ENCODE assay signal across 28 cellular contexts in genomic region chr20:34232494-34233087, GRCh38. TPM values are rescaled to one million over a fixed set of nuclear protein-coding genes. Genes with fewer than 3 reads are reported as not detected.
DNase-seq lines count a peak whose midpoint lies in the region; ATAC-seq, FAIRE-seq and TF ChIP-seq lines count a peak whose summit lies in the region.
"Had no signal": no experiment of that assay in that cellular context is flagged by ENCODE, and none has a peak within 500 bp of the region (broad histone marks: within the 10 kb centered on the region; RNA-seq: fewer than 3 reads in every experiment).

No MANE protein-coding gene starts in this region.

- CTCF ChIA-PET in mammary epithelial cell (lab: Charles Lee; ENCODE audit: low non-redundant PET) (no interaction called here), A549 (lab: Yijun Ruan, JAX) (interaction anchor here (1.1 to 2.0 kb wide), 3 partner anchors 13 to 56 kb away, joined by 3 to 6 read pairs (median 3); no protein-coding TSS in a partner anchor)

- dilution Hi-C loops in mammary epithelial cell (cut with HindIII; ENCODE audit: low sequenced_read_pairs), result no loop called here

- H3K9me3 ChIP-seq in mammary epithelial cell (replicated peaks; ENCODE audit: insufficient read depth, low read length) (no peaks in the 10 kb centered on the region), A549 (peaks cover 9% of the 10 kb centered on the region; the same call in 1 of the 3 replicates), RWPE2 (ENCODE audit: severe bottlenecking) (peaks cover 8% of the 10 kb centered on the region), prostate gland (no peaks in the 10 kb centered on the region)
- H3K9me3 ChIP-seq: BE2C had no signal

- TF ChIP-seq CTCF in mammary epithelial cell (conservative IDR thresholded peaks at IDR 0.05 in 1 of 2, IDR thresholded peaks at IDR 0.05 in 1 of 2; ENCODE audit: extremely low read depth in 1 of 2, insufficient read depth in 1 of 2, low read depth in 1 of 2, low read length in 2 of 2), result no peak
- no peak for TF ChIP-seq CTCF in A549 (IDR thresholded peaks at IDR 0.05)
- no peak for TF ChIP-seq CTCF in RWPE2 (IDR thresholded peaks at IDR 0.05; ENCODE audit: poor library complexity, severe bottlenecking)
- TF ChIP-seq CTCF in prostate gland (IDR thresholded peaks at IDR 0.05), result no peak

- DNase-seq in T47D (ENCODE audit: low read depth in 1 of 2, low spot score in 1 of 2) (peak; percentile 31 to 40), mammary epithelial cell (no peak), A549 (ENCODE audit: low read depth in 1 of 2, low spot score in 1 of 2) (no peak), RWPE2 (ENCODE audit: low spot score) (no peak), prostate gland (ENCODE audit: low spot score) (peak; percentile 55), middle frontal gyrus (ENCODE audit: extremely low spot score, low spot score) (no peak), HT-29 (ENCODE audit: low spot score) (no peak)
- DNase-seq: ACHN; BE2C; C1 segment of cervical spinal cord; CD4-positive, alpha-beta memory T cell; CD4-positive, CD25-positive, alpha-beta regulatory T cell; CD8-positive, alpha-beta memory T cell; COR-L47; DMS 273 treated with DMSO at 0.1 percent for 48 hours; DMS153; DMS53; DMS79 treated with DMSO at 0.1 percent for 48 hours; GF-D8 had no signal

- ATAC-seq in A549 (no peak), RWPE2 (ENCODE audit: low read depth) (peak; percentile 41; the same call in 2 of the 3 replicates), HG03460 (IDR thresholded peaks at IDR 0.05; ENCODE audit: unreplicated experiment) (no peak)

- H3K4me1 ChIP-seq in mammary epithelial cell (ENCODE audit: insufficient read depth, low read length) (no peaks in the 10 kb centered on the region), A549 (no peaks in the 10 kb centered on the region), RWPE2 (ENCODE audit: insufficient read depth, poor library complexity, severe bottlenecking) (no peaks in the 10 kb centered on the region), prostate gland (replicated peaks) (peaks cover 5% of the 10 kb centered on the region)
- H3K4me1 ChIP-seq: BE2C, BLaER1 had no signal

- TF ChIP-seq POLR2A in A549 (IDR thresholded peaks at IDR 0.05; ENCODE audit: low read length) (no peak), prostate gland (IDR thresholded peaks at IDR 0.05) (no peak)

- H4K20me1 ChIP-seq in mammary epithelial cell (ENCODE audit: insufficient read depth, low read length), result no peaks in the 10 kb centered on the region
- H4K20me1 ChIP-seq: BLaER1 had no signal

- POLR2A ChIA-PET in A549 (lab: Yijun Ruan, JAX), result no interaction called here

- H3K4me2 ChIP-seq in mammary epithelial cell (ENCODE audit: insufficient read depth, low read depth, low read length) (no peak overlapping the region), A549 (no peak overlapping the region)
- H3K4me2 ChIP-seq: BLaER1 had no signal

- TF ChIP-seq RAD21 in A549 (conservative IDR thresholded peaks at IDR 0.05 in 1 of 2, IDR thresholded peaks at IDR 0.05 in 1 of 2), result no peak

- no peak overlapping the region for H2AFZ ChIP-seq in mammary epithelial cell (ENCODE audit: low read depth, low read length)

- no peak overlapping the region for H3K27ac ChIP-seq in mammary epithelial cell (ENCODE audit: insufficient read depth, low read depth, low read length)
- no peak overlapping the region for H3K27ac ChIP-seq in A549
- H3K27ac ChIP-seq in RWPE2 (ENCODE audit: poor library complexity, severe bottlenecking), result no peak overlapping the region
- H3K27ac ChIP-seq in prostate gland, result peak overlapping the region; percentile 1 to 58
- H3K27ac ChIP-seq: 22Rv1, BLaER1 had no signal

- no peak for FAIRE-seq in A549 (lab: Jason Lieb, UNC)
- FAIRE-seq: G401.6, GM12891, GM19239 had no signal

- H3K4me3 ChIP-seq in mammary epithelial cell (replicated peaks in 1 of 3; ENCODE audit: insufficient read depth in 1 of 3, low read depth in 2 of 3, low read length in 3 of 3) (no peak overlapping the region), A549 (no peak overlapping the region), RWPE2 (ENCODE audit: severe bottlenecking) (no peak overlapping the region), prostate gland (no peak overlapping the region)
- H3K4me3 ChIP-seq: BLaER1 had no signal

- in situ Hi-C loops in T47D (cut with HindIII; ENCODE audit: low pct_unique_long_range_greater_than_20kb, low sequenced_read_pairs), result no loop called here
- in situ Hi-C loops in mammary epithelial cell (cut with MboI; ENCODE audit: low sequenced_read_pairs in 2 of 2), result no loop called here

- intact Hi-C loops in mammary epithelial cell (cut with micrococcal nuclease) (no loop called here), prostate gland (cut with DNase I) (no loop called here)

- H3K36me3 ChIP-seq in mammary epithelial cell (ENCODE audit: insufficient read depth, low read length) (no peaks in the 10 kb centered on the region), RWPE2 (ENCODE audit: low read depth) (no peaks in the 10 kb centered on the region), prostate gland (no peaks in the 10 kb centered on the region)
- H3K36me3 ChIP-seq: BE2C, BLaER1 had no signal

- no TSS peak for BruUV-seq in mammary epithelial cell (replicated peaks; lab: Mats Ljungman, UMichigan)

- whole genome bisulfite sequencing in mammary epithelial cell (ENCODE audit: low coverage, missing lambda C conversion rate), result 87% methylated on average over 3 of the region's 3 CpGs
- 63% methylated on average over 3 of the region's 3 CpGs for WGBS in A549 (ENCODE audit: missing lambda C conversion rate)
- WGBS in prostate gland, result 75% methylated on average over 3 of the region's 3 CpGs

- H3K27me3 ChIP-seq in mammary epithelial cell (ENCODE audit: insufficient read depth, low read length) (no peaks in the 10 kb centered on the region), RWPE2 (ENCODE audit: insufficient read depth, poor library complexity, severe bottlenecking) (no peaks in the 10 kb centered on the region), prostate gland (replicated peaks; ENCODE audit: insufficient read depth) (no peaks in the 10 kb centered on the region)
- H3K27me3 ChIP-seq: BE2C, BLaER1 had no signal

- no peak for TF ChIP-seq EP300 in A549 (IDR thresholded peaks at IDR 0.05)

- no peak overlapping the region for H3K9ac ChIP-seq in mammary epithelial cell (ENCODE audit: insufficient read depth, low read length)
- H3K9ac ChIP-seq: BLaER1 had no signal

- H3K79me2 ChIP-seq in mammary epithelial cell (ENCODE audit: insufficient read depth, low read length), result no peaks in the 10 kb centered on the region

TF ChIP-seq in A549, 52 proteins besides CTCF, POLR2A, EP300 and RAD21:
- TF ChIP-seq MAFK (IDR thresholded peaks at IDR 0.05; ENCODE audit: partially characterized antibody), result peak; percentile 85
- no peak for TF ChIP-seq RARB (CRISPR knock-in tag; IDR thresholded peaks at IDR 0.05)
- no peak for TF ChIP-seq SMC3 (IDR thresholded peaks at IDR 0.05)
- no peak for TF ChIP-seq NFE2L2 (conservative IDR thresholded peaks at IDR 0.05; ENCODE audit: low read length)
- no peak for TF ChIP-seq HES2 (IDR thresholded peaks at IDR 0.05)
TF ChIP-seq in A549: peak in this region for 1.

RNA-seq across cellular contexts. Expression of gene ASIP, which starts 8.6 kb away (rescaled TPM):
- total RNA-seq in mammary epithelial cell, result not detected
- not detected for polyA plus RNA-seq in mammary epithelial cell
- not detected for polyA minus RNA-seq in mammary epithelial cell
- polyA plus RNA-seq in A549 (2011; rRNA removed), result not detected in 2 replicates
- polyA plus RNA-seq in A549 (2012; cell fraction: cytosol; rRNA removed), result not detected in 2 replicates
- not detected in 2 replicates for polyA plus RNA-seq in A549 (2012; cell fraction: nucleus; rRNA removed)
- not detected in 3 replicates for polyA plus RNA-seq in A549 (2017; fragmentation: RNase III; extraction: RNeasy Plus Mini Kit Qiagen cat#74134 plus additional on column Dnase treatment)
- polyA minus RNA-seq in A549 (2011; rRNA and poly(A)+ RNA removed), result not detected in 2 replicates
- 1 to 10 TPM in 1 of 2 donors, not detected in 1; 3.6 TPM for total RNA-seq in prostate gland
- total RNA-seq in HT-29 (2014; rRNA removed; shearing (Covaris generic)), result not detected in 2 replicates
- total RNA-seq: A172; A673; CD4-positive, alpha-beta memory T cell; CD4-positive, CD25-positive, alpha-beta regulatory T cell; CD8-positive, alpha-beta memory T cell had no signal
- polyA plus RNA-seq: AG04450; CD4-positive, alpha-beta memory T cell; CD4-positive, CD25-positive, alpha-beta regulatory T cell; CD8-positive, alpha-beta memory T cell had no signal

Comparison
In these comparisons a context has a peak if more than half of its experiments do, and no peak if none do; other contexts are left out.
1. DNase-seq: peak in T47D (2 of 2) and prostate gland (single experiment); none in mammary epithelial cell (single experiment), A549 (0 of 2), RWPE2 (single experiment), middle frontal gyrus (single experiment) and HT-29 (single experiment).
2. H3K27ac ChIP-seq: peak in prostate gland (2 of 2); none in mammary epithelial cell (single experiment), A549 (0 of 2) and RWPE2 (single experiment).